Comparison of ENCODE assay signal across 8 cellular contexts in the genomic region with DNA sequence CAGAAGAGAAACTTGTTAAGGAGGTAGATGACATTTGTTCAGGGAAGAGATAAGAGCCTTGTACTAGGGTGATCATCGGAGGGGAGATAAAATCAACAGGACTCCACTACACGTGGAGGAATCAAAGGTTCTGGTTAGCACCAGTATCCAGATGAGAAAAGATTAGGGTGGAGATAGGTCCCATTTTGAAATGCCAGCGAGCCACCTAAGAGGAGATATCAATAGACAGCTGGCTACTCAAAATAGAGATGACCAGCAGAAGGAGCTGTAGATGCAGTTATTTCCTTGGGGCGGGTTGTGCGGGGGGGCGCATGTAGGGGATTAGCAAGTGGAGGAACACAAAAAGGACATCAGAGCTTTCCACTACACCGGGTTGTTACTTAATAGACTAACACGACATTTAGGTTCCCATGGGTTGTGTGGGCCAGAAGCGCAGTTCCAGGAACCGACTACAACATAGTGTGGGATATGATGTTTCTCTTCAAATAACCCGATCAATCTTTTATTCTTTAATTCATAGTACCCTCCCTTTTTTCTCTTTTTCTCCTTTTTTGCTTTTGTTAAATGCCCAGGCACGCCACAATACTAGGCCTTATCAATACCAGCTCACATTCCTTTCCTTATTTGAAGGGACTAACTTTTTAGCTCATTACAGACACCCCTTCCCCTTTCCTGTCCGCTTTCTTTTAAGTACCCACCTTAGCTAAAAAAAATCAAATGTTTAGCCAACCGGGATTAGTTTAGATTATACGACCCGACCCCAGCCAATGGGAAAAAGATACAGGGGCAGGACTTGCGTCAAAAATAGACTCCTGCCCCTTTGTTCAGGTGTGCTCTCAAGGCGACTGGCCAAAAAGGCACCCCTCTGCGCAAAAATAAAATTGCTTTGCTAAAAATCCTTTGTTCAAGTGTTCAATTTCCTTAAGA. TPM values are rescaled to one million over a fixed set of nuclear protein-coding genes. Genes with fewer than 3 reads are reported as not detected.
DNase-seq lines count a peak whose midpoint lies in the region; ATAC-seq and TF ChIP-seq lines count a peak whose summit lies in the region.

No MANE protein-coding gene starts in this region.

- peaks cover 33% of the 10 kb centered on the region for H3K4me1 Mint-ChIP-seq in activated CD8-positive, alpha-beta T cell treated with anti-CD3 and anti-CD28 coated beads, Interleukin-2, amount 10 ng/mL, durations not matched to agents 7 days and 5 days (ENCODE audit: low read depth)

- H3K27ac Mint-ChIP-seq in activated CD8-positive, alpha-beta T cell treated with anti-CD3 and anti-CD28 coated beads, Interleukin-2, amount 10 ng/mL, durations not matched to agents 7 days and 5 days: peak overlapping the region; percentile 97

- CTCF ChIA-PET in activated CD8-positive, alpha-beta T cell treated with anti-CD3 and anti-CD28 coated beads, Interleukin-2, amount 10 ng/mL, durations not matched to agents 7 days and 5 days (lab: Charles Lee): interaction anchor here (1.2 to 2.5 kb wide), 4 partner anchors 17 to 300 kb away, joined by 3 to 38 read pairs (median 7); a partner anchor contains a TSS

- H3K4me3 ChIP-seq in HAP-1 (peak overlapping the region; percentile 78), NB4 (ENCODE audit: low read depth, low read length) (peak overlapping the region; percentile 97), neutrophil (ENCODE audit: low read depth in 1 of 2, low read length in 1 of 2) (peak overlapping the region; percentile 71 to 92)

- H3K9me3 Mint-ChIP-seq in activated CD8-positive, alpha-beta T cell treated with anti-CD3 and anti-CD28 coated beads, Interleukin-2, amount 10 ng/mL, durations not matched to agents 7 days and 5 days (ENCODE audit: insufficient read depth): no peaks in the 10 kb centered on the region

- peak; percentile 0 for ATAC-seq in activated CD8-positive, alpha-beta T cell treated with anti-CD3 and anti-CD28 coated beads, Interleukin-2, amount 10 ng/mL, durations not matched to agents 7 days and 5 days
- peak; percentile 6 for ATAC-seq in foreskin keratinocyte

- H3K36me3 Mint-ChIP-seq in activated CD8-positive, alpha-beta T cell treated with anti-CD3 and anti-CD28 coated beads, Interleukin-2, amount 10 ng/mL, durations not matched to agents 7 days and 5 days (ENCODE audit: low read depth): peaks cover 10% of the 10 kb centered on the region

- DNase-seq in activated T-cell treated with anti-CD3 and anti-CD28 coated beads for 48 hours (ENCODE audit: low read depth) (peak; percentile 12), activated T-cell treated with anti-CD3 and anti-CD28 coated beads for 4 hours (no peak), HAP-1 (ENCODE audit: low spot score in 2 of 2) (peak; percentile 81 to 83), NB4 (ENCODE audit: low read depth) (peak; percentile 91), foreskin keratinocyte (no peak), hepatic stellate cell (ENCODE audit: low spot score) (no peak)
- DNase-seq in activated CD8-positive, alpha-beta T cell treated with anti-CD3 and anti-CD28 coated beads, Interleukin-2, amount 10 ng/mL, durations not matched to agents 7 days and 5 days: peak; percentile 31

- peak; percentile 50 for TF ChIP-seq CTCF in NB4 (IDR thresholded peaks at IDR 0.05; ENCODE audit: low read depth, low read length)
- peak; percentile 38 for TF ChIP-seq CTCF in foreskin keratinocyte (conservative IDR thresholded peaks at IDR 0.05)
- no peak for TF ChIP-seq CTCF in neutrophil (IDR thresholded peaks at IDR 0.05)

- TF ChIP-seq POLR2A in NB4 (IDR thresholded peaks at IDR 0.05; ENCODE audit: extremely low read depth, insufficient read length): peak; percentile 26

- in situ Hi-C loops in HAP-1 (cut with MboI; ENCODE audit: low sequenced_read_pairs): no loop called here

- no peaks in the 10 kb centered on the region for H3K27me3 ChIP-seq in HAP-1 (ENCODE audit: low read depth)
- H3K27me3 ChIP-seq in foreskin keratinocyte: no peaks in the 10 kb centered on the region
- no peaks in the 10 kb centered on the region for H3K27me3 ChIP-seq in neutrophil

- peaks cover 4% of the 10 kb centered on the region for H3K27me3 Mint-ChIP-seq in activated CD8-positive, alpha-beta T cell treated with anti-CD3 and anti-CD28 coated beads, Interleukin-2, amount 10 ng/mL, durations not matched to agents 7 days and 5 days (ENCODE audit: low read depth)

- H3K4me3 Mint-ChIP-seq in activated CD8-positive, alpha-beta T cell treated with anti-CD3 and anti-CD28 coated beads, Interleukin-2, amount 10 ng/mL, durations not matched to agents 7 days and 5 days: peak overlapping the region; percentile 88

- H3K27ac ChIP-seq in foreskin keratinocyte (peak overlapping the region; percentile 74), neutrophil (peak overlapping the region; percentile 85)

- H3K9me3 ChIP-seq in HAP-1: no peaks in the 10 kb centered on the region
- no peaks in the 10 kb centered on the region for H3K9me3 ChIP-seq in neutrophil

- POLR2A ChIA-PET in activated CD8-positive, alpha-beta T cell treated with anti-CD3 and anti-CD28 coated beads, Interleukin-2, amount 10 ng/mL, durations not matched to agents 7 days and 5 days (lab: Charles Lee): interaction anchor here (0.6 to 2.9 kb wide), 7 partner anchors 9 to 380 kb away, joined by 3 to 47 read pairs (median 3); a partner anchor contains a TSS

- H3K36me3 ChIP-seq in HAP-1 (replicated peaks) (no peaks in the 10 kb centered on the region), neutrophil (no peaks in the 10 kb centered on the region)

- H3K4me1 ChIP-seq in HAP-1: peaks cover 12% of the 10 kb centered on the region
- H3K4me1 ChIP-seq in foreskin keratinocyte: peaks cover 4% of the 10 kb centered on the region
- H3K4me1 ChIP-seq in neutrophil (ENCODE audit: control insufficient read depth in 1 of 2, insufficient read depth in 1 of 2, low read depth in 1 of 2, low read length in 1 of 2): peaks cover 46 to 49% of the 10 kb centered on the region in 2 experiments

RNA-seq across cellular contexts. Expression of a gene that starts 2.0 kb away (rescaled TPM):
- 10 to 100 TPM; 85.2 to 87.0 TPM for total RNA-seq in activated CD8-positive, alpha-beta T cell treated with anti-CD3 and anti-CD28 coated beads, Interleukin-2, amount 10 ng/mL, durations not matched to agents 7 days and 5 days
- total RNA-seq in foreskin keratinocyte: 34.1 and 41.5 TPM in 2 replicates
- polyA plus RNA-seq in foreskin keratinocyte: 10.7 and 14.6 TPM in 2 replicates

RNA-seq across cellular contexts. Expression of a gene that starts 17.0 kb away (rescaled TPM):
- total RNA-seq in activated CD8-positive, alpha-beta T cell treated with anti-CD3 and anti-CD28 coated beads, Interleukin-2, amount 10 ng/mL, durations not matched to agents 7 days and 5 days: 10 to 100 TPM; 12.5 to 13.4 TPM
- 27.9 and 28.0 TPM in 2 replicates for total RNA-seq in foreskin keratinocyte
- polyA plus RNA-seq in foreskin keratinocyte: 8.3 and 9.9 TPM in 2 replicates

Comparison
In these comparisons a context has a peak if more than half of its experiments do, and no peak if none do; other contexts are left out.
1. DNase-seq: peak in activated T-cell treated with anti-CD3 and anti-CD28 coated beads for 48 hours (single experiment), HAP-1 (2 of 2), NB4 (single experiment) and activated CD8-positive, alpha-beta T cell treated with anti-CD3 and anti-CD28 coated beads, Interleukin-2, amount 10 ng/mL, durations not matched to agents 7 days and 5 days (single experiment); none in activated T-cell treated with anti-CD3 and anti-CD28 coated beads for 4 hours (single experiment), foreskin keratinocyte (0 of 2) and hepatic stellate cell (single experiment).
2. Peak in every context shown above with its lines, with median percentiles within 50 percentile points of each other: H3K4me3 ChIP-seq.